Comparison of ENCODE assay signal across 19 cellular contexts in the genomic region with DNA sequence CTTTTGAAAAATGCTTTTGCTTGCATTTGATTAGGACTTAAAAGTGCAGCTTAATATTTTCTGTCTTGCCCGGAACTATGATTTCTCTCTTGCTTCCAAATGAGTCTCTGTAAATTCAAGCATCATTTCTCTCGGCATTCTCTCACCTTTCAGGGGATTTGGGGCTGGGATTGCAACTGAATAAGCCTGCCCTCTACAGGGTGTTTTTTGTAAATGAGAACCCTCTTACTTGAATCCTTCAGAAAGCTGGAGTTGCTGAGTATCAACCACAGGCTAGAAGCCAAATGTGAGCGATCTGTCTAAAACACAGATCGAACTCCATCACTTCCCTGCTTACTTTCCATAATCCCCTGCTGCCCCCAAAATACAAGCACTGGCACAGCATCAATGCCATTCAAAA.
A peak's percentile ranks its signal among the peaks of the same experiment; 100 is the strongest.
DNase-seq lines count a peak whose midpoint lies in the region; FAIRE-seq and TF ChIP-seq lines count a peak whose summit lies in the region.
"Had no signal": no experiment of that assay in that cellular context is flagged by ENCODE, and none has a peak within 500 bp of the region (broad histone marks: within the 10 kb centered on the region; RNA-seq: fewer than 3 reads in every experiment).

No MANE protein-coding gene starts in this region.

- no peak overlapping the region for H3K4me3 Mint-ChIP-seq in Caco-2 (ENCODE audit: unreplicated experiment)

- FAIRE-seq in D721Med (lab: Jason Lieb, UNC): no peak
- FAIRE-seq: colon, GM12892, keratinocyte had no signal

- H3K27me3 Mint-ChIP-seq in Caco-2 (ENCODE audit: insufficient read depth, unreplicated experiment): peaks cover 5% of the 10 kb centered on the region

- no peak overlapping the region for H3K27ac Mint-ChIP-seq in Caco-2 (ENCODE audit: unreplicated experiment)

- no TSS peak for BruUV-seq in Caco-2 (replicated peaks; lab: Mats Ljungman, UMichigan)

- POLR2A ChIA-PET in Caco-2 (lab: Charles Lee): no interaction called here

- intact Hi-C loops in Caco-2 (cut with micrococcal nuclease; ENCODE audit: unreplicated experiment): no loop called here

- H3K4me1 ChIP-seq in Caco-2: no peaks in the 10 kb centered on the region
- H3K4me1 ChIP-seq: BLaER1 treated with 17β-estradiol and CSF1 and Interleukin-3, amounts not matched to agents 10 nM and 100 nM had no signal

- no peak for DNase-seq in D721Med (ENCODE audit: insufficient read length, low spot score)
- DNase-seq in M059J (ENCODE audit: low read depth): peak; percentile 2
- peak; percentile 8 for DNase-seq in midbrain (lab: John Stamatoyannopoulos, UW)
- no peak for DNase-seq in SK-N-DZ (ENCODE audit: low spot score)
- no peak for DNase-seq in mucosa of gallbladder (ENCODE audit: low spot score)
- DNase-seq in NCI-H2081 treated with DMSO at 0.1 percent for 48 hours (lab: John Stamatoyannopoulos, UW): no peak
- DNase-seq in Caco-2: no peak
- DNase-seq: activated CD4-positive, alpha-beta T cell treated with anti-CD3 and anti-CD28 coated beads, Interleukin-2, amount 50 U/mL, for 4 hours; EL; KBM-7; NCI-H1436; ovary; stimulated activated naive CD4-positive, alpha-beta T cell; T1000 had no signal

- TF ChIP-seq CTCF in D721Med (IDR thresholded peaks at IDR 0.05; ENCODE audit: insufficient read depth, missing control alignments) (peak; percentile 17), VCaP (conservative IDR thresholded peaks at IDR 0.05) (peak; percentile 28; the same call in 1 of the 2 replicates), Caco-2 (IDR thresholded peaks at IDR 0.05; ENCODE audit: insufficient read depth in 1 of 2, low read depth in 1 of 2, low read length in 1 of 2, severe bottlenecking in 1 of 2, unreplicated experiment in 1 of 2) (peak in 1 of 2 experiments; percentile 30)

- H3K27ac ChIP-seq in VCaP: no peak overlapping the region
- H3K27ac ChIP-seq: BLaER1 treated with 17β-estradiol and CSF1 and Interleukin-3, amounts not matched to agents 10 nM and 100 nM; ovary had no signal

- H3K27me3 ChIP-seq in Caco-2 (replicated peaks; ENCODE audit: control insufficient read depth, insufficient read depth, low read length): no peaks in the 10 kb centered on the region; the same call in 1 of the 2 replicates
- H3K27me3 ChIP-seq: BLaER1 treated with 17β-estradiol and CSF1 and Interleukin-3, amounts not matched to agents 10 nM and 100 nM; ovary had no signal

- H3K36me3 ChIP-seq in Caco-2 (ENCODE audit: control insufficient read depth, insufficient read depth, low read length): no peaks in the 10 kb centered on the region
- H3K36me3 ChIP-seq: BLaER1 treated with 17β-estradiol and CSF1 and Interleukin-3, amounts not matched to agents 10 nM and 100 nM; ovary had no signal

- no peak overlapping the region for H3K4me3 ChIP-seq in Caco-2 (ENCODE audit: low read depth, low read length)
- H3K4me3 ChIP-seq: BLaER1 treated with 17β-estradiol and CSF1 and Interleukin-3, amounts not matched to agents 10 nM and 100 nM; ovary had no signal

- CTCF ChIA-PET in Caco-2 (lab: Charles Lee): no interaction called here

- H3K9me3 Mint-ChIP-seq in Caco-2 (ENCODE audit: unreplicated experiment): no peaks in the 10 kb centered on the region

- H3K36me3 Mint-ChIP-seq in Caco-2 (ENCODE audit: insufficient read depth, unreplicated experiment): no peaks in the 10 kb centered on the region

- H3K4me1 Mint-ChIP-seq in Caco-2 (ENCODE audit: low read depth, unreplicated experiment): no peaks in the 10 kb centered on the region

- no peaks in the 10 kb centered on the region for H3K9me3 ChIP-seq in Caco-2
- H3K9me3 ChIP-seq: BLaER1 treated with 17β-estradiol and CSF1 and Interleukin-3, amounts not matched to agents 10 nM and 100 nM; ovary had no signal

Comparison
In these comparisons a context has a peak if more than half of its experiments do, and no peak if none do; other contexts are left out.
1. DNase-seq: peak in M059J (single experiment) and midbrain (single experiment); none in D721Med (single experiment), SK-N-DZ (single experiment), mucosa of gallbladder (single experiment), NCI-H2081 treated with DMSO at 0.1 percent for 48 hours (single experiment) and Caco-2 (0 of 2).